In genomic region chr2:171972329-171972982, GRCh38 we compare ENCODE assay signal across 21 cellular contexts.
"Had no signal": no experiment of that assay in that cellular context is flagged by ENCODE, and none has a peak within 500 bp of the region (broad histone marks: within the 10 kb centered on the region; RNA-seq: fewer than 3 reads in every experiment).

No MANE protein-coding gene starts in this region.

- H3K4me3 ChIP-seq: left lung, ovary, prostate gland, spleen, testis, vagina had no signal

- H3K4me3 Mint-ChIP-seq: activated B cell treated with CpG ODN at 0.5 μM for 24 hours; activated CD4-positive, alpha-beta T cell treated with anti-CD3 and anti-CD28 coated beads for 36 hours; activated naive CD8-positive, alpha-beta T cell; mesothelial cell of epicardium; naive thymus-derived CD8-positive, alpha-beta T cell; type B pancreatic cell had no signal

- ATAC-seq: activated CD4-positive, alpha-beta T cell treated with anti-CD3 and anti-CD28 coated beads for 36 hours; foreskin keratinocyte; left lung; naive thymus-derived CD8-positive, alpha-beta T cell had no signal

- H3K27me3 Mint-ChIP-seq: activated B cell treated with CpG ODN at 0.5 μM for 24 hours; activated CD4-positive, alpha-beta T cell treated with anti-CD3 and anti-CD28 coated beads for 36 hours; activated naive CD8-positive, alpha-beta T cell; naive thymus-derived CD8-positive, alpha-beta T cell; type B pancreatic cell had no signal

- DNase-seq: activated B cell treated with CpG ODN at 0.5 μM for 24 hours; activated CD4-positive, alpha-beta T cell treated with anti-CD3 and anti-CD28 coated beads for 36 hours; activated CD4-positive, alpha-beta T cell treated with anti-CD3 and anti-CD28 coated beads, Interleukin-2, amount 50 U/mL, for 4 hours; activated gamma-delta T cell; amygdala; cerebellar nuclear complex; cortex of kidney; foreskin keratinocyte; left lung; naive thymus-derived CD8-positive, alpha-beta T cell; ovary; spleen; stimulated activated CD4-positive, alpha-beta T cell treated with anti-CD3 and anti-CD28 coated beads, Interleukin-4, amount 100 ng/mL, for 1 hour; stimulated activated naive CD4-positive, alpha-beta T cell; T-helper 1 cell; testis had no signal

- H3K4me1 ChIP-seq: foreskin keratinocyte, left lung, prostate gland, spleen, testis, vagina had no signal

- H3K36me3 ChIP-seq: ovary, prostate gland had no signal

- H3K4me1 Mint-ChIP-seq: activated B cell treated with CpG ODN at 0.5 μM for 24 hours, mesothelial cell of epicardium had no signal

- H3K27ac ChIP-seq: foreskin keratinocyte, left lung, ovary, prostate gland, spleen, testis, vagina had no signal

- H3K27ac Mint-ChIP-seq: activated B cell treated with CpG ODN at 0.5 μM for 24 hours; activated CD4-positive, alpha-beta T cell treated with anti-CD3 and anti-CD28 coated beads for 36 hours; activated naive CD8-positive, alpha-beta T cell; mesothelial cell of epicardium; type B pancreatic cell had no signal

- H3K27me3 ChIP-seq: foreskin keratinocyte, left lung, ovary, spleen, testis, vagina had no signal

- H3K9me3 Mint-ChIP-seq: activated B cell treated with CpG ODN at 0.5 μM for 24 hours; naive thymus-derived CD8-positive, alpha-beta T cell; type B pancreatic cell had no signal

- H3K9me3 ChIP-seq: left lung, ovary, prostate gland, spleen, testis, vagina had no signal
